33 cellular contexts compared by ENCODE assay signal in genomic region chr20:10947726-10948125, GRCh38.
"Had no signal": no experiment of that assay in that cellular context is flagged by ENCODE, and none has a peak within 500 bp of the region (broad histone marks: within the 10 kb centered on the region; RNA-seq: fewer than 3 reads in every experiment).

No MANE protein-coding gene starts in this region.

- H3K27me3 ChIP-seq: body of pancreas, cardiac muscle cell, dorsolateral prefrontal cortex, esophagus muscularis mucosa, gastroesophageal sphincter, heart right ventricle had no signal

- H3K27ac Mint-ChIP-seq: activated B cell treated with CpG ODN at 0.5 μM for 24 hours; activated CD8-positive, alpha-beta T cell treated with anti-CD3 and anti-CD28 coated beads for 36 hours; activated naive CD8-positive, alpha-beta T cell; activated T-helper 17 cell treated with anti-CD3 and anti-CD28 coated beads, Interleukin-2, amount 50 U/mL, for 72 hours; dendritic cell treated with granulocyte-macrophage colony-stimulating factor and Interleukin-4, amounts not matched to agents 40 ng/mL and 50 ng/mL, for 4 days; endodermal cell; T-helper 17 cell; T-helper 2 cell treated with Interferon-gamma antibody and Interleukin-4, amounts not matched to agents 5 μg/mL and 100 μg/mL, for 36 hours had no signal

- H3K36me3 Mint-ChIP-seq: activated naive CD8-positive, alpha-beta T cell had no signal

- H3K36me3 ChIP-seq: cardiac muscle cell, esophagus muscularis mucosa, gastroesophageal sphincter, heart right ventricle, WERI-Rb-1 had no signal

- H3K4me3 Mint-ChIP-seq: activated B cell treated with CpG ODN at 0.5 μM for 24 hours; activated CD8-positive, alpha-beta T cell treated with anti-CD3 and anti-CD28 coated beads for 36 hours; activated naive CD8-positive, alpha-beta T cell; activated T-cell treated with anti-CD3 and anti-CD28 coated beads, Interleukin-2, amount 50 U/mL, for 4 hours; activated T-helper 17 cell treated with anti-CD3 and anti-CD28 coated beads, Interleukin-2, amount 50 U/mL, for 72 hours; central memory CD8-positive, alpha-beta T cell; dendritic cell treated with granulocyte-macrophage colony-stimulating factor and Interleukin-4, amounts not matched to agents 40 ng/mL and 50 ng/mL, for 4 days; endodermal cell; T-helper 17 cell; T-helper 2 cell treated with Interferon-gamma antibody and Interleukin-4, amounts not matched to agents 5 μg/mL and 100 μg/mL, for 36 hours had no signal

- H3K4me1 Mint-ChIP-seq: activated B cell treated with CpG ODN at 0.5 μM for 24 hours; activated T-helper 17 cell treated with anti-CD3 and anti-CD28 coated beads, Interleukin-2, amount 50 U/mL, for 72 hours; central memory CD8-positive, alpha-beta T cell; T-helper 17 cell had no signal

- H3K27ac ChIP-seq: cardiac muscle cell, coronary artery, dorsolateral prefrontal cortex, esophagus muscularis mucosa, gastroesophageal sphincter, heart right ventricle, WERI-Rb-1 had no signal

- ATAC-seq: activated CD4-positive, CD25-positive, alpha-beta regulatory T cell treated with anti-CD3 and anti-CD28 coated beads, Interleukin-2, amount 50 U/mL, for 24 hours; activated CD8-positive, alpha-beta T cell treated with anti-CD3 and anti-CD28 coated beads for 36 hours; activated T-cell treated with anti-CD3 and anti-CD28 coated beads, Interleukin-2, amount 50 U/mL, for 4 hours; activated T-helper 17 cell treated with anti-CD3 and anti-CD28 coated beads, Interleukin-2, amount 50 U/mL, for 72 hours; body of pancreas; gastroesophageal sphincter; heart right ventricle; T-helper 17 cell had no signal

- DNase-seq: activated B cell treated with CpG ODN at 0.5 μM for 24 hours; activated CD4-positive, alpha-beta T cell treated with anti-CD3 and anti-CD28 coated beads for 48 hours; activated CD4-positive, alpha-beta T cell treated with anti-CD3 and anti-CD28 coated beads, Interleukin-2, amount 50 U/mL, for 1 hour; activated CD4-positive, alpha-beta T cell treated with anti-CD3 and anti-CD28 coated beads, Interleukin-2, amount 50 U/mL, for 48 hours; activated CD8-positive, alpha-beta memory T cell treated with anti-CD3 and anti-CD28 coated beads for 24 hours; activated CD8-positive, alpha-beta T cell treated with anti-CD3 and anti-CD28 coated beads for 36 hours; activated effector memory CD4-positive, alpha-beta T cell treated with Interleukin-2 at 50 U/mL for 16 hours; activated gamma-delta T cell treated with Interleukin-2 at 50 U/mL for 16 hours; activated naive CD4-positive, alpha-beta T cell treated with anti-CD3 and anti-CD28 coated beads, Interleukin-2, amount 50 U/mL, for 16 hours; activated naive CD4-positive, alpha-beta T cell treated with Interleukin-2 at 50 U/mL for 16 hours; activated T-cell treated with anti-CD3 and anti-CD28 coated beads, Interleukin-2, amount 50 U/mL, for 4 hours; amniotic stem cell; anterior cingulate cortex; body of pancreas; dorsolateral prefrontal cortex; effector memory CD4-positive, alpha-beta T cell; endodermal cell; foreskin melanocyte; heart right ventricle; T-helper 1 cell; T-helper 17 cell; T1000; WERI-Rb-1 had no signal

- H3K4me3 ChIP-seq: body of pancreas, cardiac muscle cell, coronary artery, dorsolateral prefrontal cortex, esophagus muscularis mucosa, gastroesophageal sphincter, heart right ventricle had no signal

- H3K27me3 Mint-ChIP-seq: activated B cell treated with CpG ODN at 0.5 μM for 24 hours; activated CD8-positive, alpha-beta T cell treated with anti-CD3 and anti-CD28 coated beads for 36 hours; central memory CD8-positive, alpha-beta T cell; dendritic cell treated with granulocyte-macrophage colony-stimulating factor and Interleukin-4, amounts not matched to agents 40 ng/mL and 50 ng/mL, for 4 days; T-helper 17 cell had no signal

- H3K9me3 Mint-ChIP-seq: activated CD8-positive, alpha-beta T cell treated with anti-CD3 and anti-CD28 coated beads for 36 hours; activated T-cell treated with anti-CD3 and anti-CD28 coated beads, Interleukin-2, amount 50 U/mL, for 4 hours; dendritic cell treated with granulocyte-macrophage colony-stimulating factor and Interleukin-4, amounts not matched to agents 40 ng/mL and 50 ng/mL, for 4 days; endodermal cell; T-helper 2 cell treated with Interferon-gamma antibody and Interleukin-4, amounts not matched to agents 5 μg/mL and 100 μg/mL, for 36 hours had no signal

- H3K9me3 ChIP-seq: body of pancreas, esophagus muscularis mucosa, gastroesophageal sphincter, heart right ventricle had no signal

- H3K4me1 ChIP-seq: esophagus muscularis mucosa, gastroesophageal sphincter, heart right ventricle had no signal
